Comparison of ENCODE assay signal across 11 cellular contexts in genomic region chr17:78819402-78819801, GRCh38. TPM values are rescaled to one million over a fixed set of nuclear protein-coding genes. Genes with fewer than 3 reads are reported as not detected.
A peak's percentile ranks its signal among the peaks of the same experiment; 100 is the strongest.
DNase-seq lines count a peak whose midpoint lies in the region; ATAC-seq and TF ChIP-seq lines count a peak whose summit lies in the region.
"Had no signal": no experiment of that assay in that cellular context is flagged by ENCODE, and none has a peak within 500 bp of the region (broad histone marks: within the 10 kb centered on the region; RNA-seq: fewer than 3 reads in every experiment).

No MANE protein-coding gene starts in this region.

- TF ChIP-seq CTCF in left lung (IDR thresholded peaks at IDR 0.05), result no peak
- no peak for TF ChIP-seq CTCF in thyroid gland (IDR thresholded peaks at IDR 0.05)
- TF ChIP-seq CTCF in GM10248 (IDR thresholded peaks at IDR 0.05; ENCODE audit: control extremely low read depth, extremely low read depth, low read depth, missing control alignments), result no peak

- no peak for ATAC-seq in activated CD8-positive, alpha-beta T cell treated with anti-CD3 and anti-CD28 coated beads, Interleukin-2, amount 10 ng/mL, durations not matched to agents 7 days and 5 days
- ATAC-seq in left lung, result no peak
- no peak for ATAC-seq in HG03571 (IDR thresholded peaks at IDR 0.05; ENCODE audit: unreplicated experiment)

- H3K4me3 Mint-ChIP-seq in activated naive CD4-positive, alpha-beta T cell treated with anti-CD3 and anti-CD28 coated beads for 36 hours, result peak overlapping the region; percentile 45
- peak overlapping the region; percentile 58 for H3K4me3 Mint-ChIP-seq in activated CD8-positive, alpha-beta T cell treated with anti-CD3 and anti-CD28 coated beads, Interleukin-2, amount 10 ng/mL, durations not matched to agents 7 days and 5 days

- H3K27ac ChIP-seq in left lung (peak overlapping the region; percentile 37 to 59), thyroid gland (peak overlapping the region in 2 of 3 donors; percentile 29 to 69)
- H3K27ac ChIP-seq: SJSA1 had no signal

- no peaks in the 10 kb centered on the region for H3K9me3 Mint-ChIP-seq in activated naive CD4-positive, alpha-beta T cell treated with anti-CD3 and anti-CD28 coated beads for 36 hours
- no peaks in the 10 kb centered on the region for H3K9me3 Mint-ChIP-seq in activated CD8-positive, alpha-beta T cell treated with anti-CD3 and anti-CD28 coated beads, Interleukin-2, amount 10 ng/mL, durations not matched to agents 7 days and 5 days (ENCODE audit: insufficient read depth)

- 72 to 88% methylated on average over 8 of the region's 8 CpGs for WGBS in thyroid gland, 2 donors

- peak overlapping the region; percentile 85 for H3K27ac Mint-ChIP-seq in activated naive CD4-positive, alpha-beta T cell treated with anti-CD3 and anti-CD28 coated beads for 36 hours
- peak overlapping the region; percentile 90 for H3K27ac Mint-ChIP-seq in activated CD8-positive, alpha-beta T cell treated with anti-CD3 and anti-CD28 coated beads, Interleukin-2, amount 10 ng/mL, durations not matched to agents 7 days and 5 days

- H3K9me3 ChIP-seq in left lung (no peaks in the 10 kb centered on the region), thyroid gland (no peaks in the 10 kb centered on the region)
- H3K9me3 ChIP-seq: SJSA1 had no signal

- H3K4me1 ChIP-seq in left lung, result peaks cover 0 to 13% of the 10 kb centered on the region in 2 donors
- no peaks in the 10 kb centered on the region for H3K4me1 ChIP-seq in thyroid gland
- H3K4me1 ChIP-seq: SJSA1 had no signal

- intact Hi-C loops in activated naive CD4-positive, alpha-beta T cell treated with anti-CD3 and anti-CD28 coated beads for 36 hours (cut with micrococcal nuclease), result loop anchor here (1.0 kb wide), 1 partner anchor 22 kb away; no protein-coding TSS in a partner anchor
- intact Hi-C loops in left lung (cut with DNase I), result no loop called here
- intact Hi-C loops in thyroid gland (cut with DNase I), result no loop called here

- CTCF ChIA-PET in activated naive CD4-positive, alpha-beta T cell treated with anti-CD3 and anti-CD28 coated beads for 36 hours (lab: Charles Lee), result interaction anchor here (0.7 to 2.0 kb wide), 5 partner anchors 20 to 112 kb away, joined by 3 to 5 read pairs (median 4); partner anchors contain the start of gene USP36
- CTCF ChIA-PET in activated CD8-positive, alpha-beta T cell treated with anti-CD3 and anti-CD28 coated beads, Interleukin-2, amount 10 ng/mL, durations not matched to agents 7 days and 5 days (lab: Charles Lee), result interaction anchor here (1.0 to 3.3 kb wide), 12 partner anchors 9 to 131 kb away, joined by 3 to 19 read pairs (median 5); no protein-coding TSS in a partner anchor
- CTCF ChIA-PET in GM10248 (lab: Yijun Ruan, JAX), result interaction anchor here (1.2 to 2.2 kb wide), 5 partner anchors 9 to 111 kb away, joined by 3 to 8 read pairs (median 4); no protein-coding TSS in a partner anchor

- no peaks in the 10 kb centered on the region for H3K27me3 ChIP-seq in left lung
- H3K27me3 ChIP-seq in thyroid gland, result no peaks in the 10 kb centered on the region
- H3K27me3 ChIP-seq: SJSA1 had no signal

- peaks cover 68% of the 10 kb centered on the region for H3K36me3 Mint-ChIP-seq in activated naive CD4-positive, alpha-beta T cell treated with anti-CD3 and anti-CD28 coated beads for 36 hours (ENCODE audit: low read depth)
- peaks cover 73% of the 10 kb centered on the region for H3K36me3 Mint-ChIP-seq in activated CD8-positive, alpha-beta T cell treated with anti-CD3 and anti-CD28 coated beads, Interleukin-2, amount 10 ng/mL, durations not matched to agents 7 days and 5 days (ENCODE audit: low read depth)

- in situ Hi-C loops in ACHN (cut with HindIII; ENCODE audit: low pct_ligation_motif_present, low pct_unique_long_range_greater_than_20kb, low sequenced_read_pairs), result no loop called here

- H3K4me3 ChIP-seq in left lung (no peak overlapping the region), thyroid gland (replicated peaks in 1 of 3) (no peak overlapping the region)
- H3K4me3 ChIP-seq: SJSA1 had no signal

- no peaks in the 10 kb centered on the region for H3K27me3 Mint-ChIP-seq in activated naive CD4-positive, alpha-beta T cell treated with anti-CD3 and anti-CD28 coated beads for 36 hours (ENCODE audit: low read depth)
- no peaks in the 10 kb centered on the region for H3K27me3 Mint-ChIP-seq in activated CD8-positive, alpha-beta T cell treated with anti-CD3 and anti-CD28 coated beads, Interleukin-2, amount 10 ng/mL, durations not matched to agents 7 days and 5 days (ENCODE audit: low read depth)

- H3K36me3 ChIP-seq in left lung (peaks cover 0 to 100% of the 10 kb centered on the region in 2 donors), thyroid gland (peaks cover 74 to 80% of the 10 kb centered on the region in 2 donors)

- TF ChIP-seq POLR2A in thyroid gland (IDR thresholded peaks at IDR 0.05), result no peak

- H3K4me1 Mint-ChIP-seq in activated naive CD4-positive, alpha-beta T cell treated with anti-CD3 and anti-CD28 coated beads for 36 hours (ENCODE audit: low read depth), result peaks cover 53% of the 10 kb centered on the region
- H3K4me1 Mint-ChIP-seq in activated CD8-positive, alpha-beta T cell treated with anti-CD3 and anti-CD28 coated beads, Interleukin-2, amount 10 ng/mL, durations not matched to agents 7 days and 5 days (ENCODE audit: low read depth), result peaks cover 68% of the 10 kb centered on the region

- DNase-seq in activated naive CD4-positive, alpha-beta T cell treated with anti-CD3 and anti-CD28 coated beads for 36 hours, result no peak
- no peak for DNase-seq in activated naive CD4-positive, alpha-beta T cell treated with Interleukin-2 at 50 U/mL for 16 hours
- no peak for DNase-seq in activated CD8-positive, alpha-beta T cell treated with anti-CD3 and anti-CD28 coated beads, Interleukin-2, amount 10 ng/mL, durations not matched to agents 7 days and 5 days
- DNase-seq in left lung, result no peak
- no peak for DNase-seq in thyroid gland
- no peak for DNase-seq in ACHN
- DNase-seq in GM10248 (ENCODE audit: extremely low spot score), result no peak
- DNase-seq: NCI-H1436, NCI-H774 had no signal

- POLR2A ChIA-PET in activated CD8-positive, alpha-beta T cell treated with anti-CD3 and anti-CD28 coated beads, Interleukin-2, amount 10 ng/mL, durations not matched to agents 7 days and 5 days (lab: Charles Lee), result interaction anchor here (0.7 to 2.8 kb wide), 9 partner anchors 9 to 84 kb away, joined by 3 to 18 read pairs (median 4); partner anchors contain the start of genes CYTH1 and USP36
- POLR2A ChIA-PET in GM10248 (lab: Yijun Ruan, JAX), result interaction anchor here (0.7 kb wide), 1 partner anchor 8 kb away, joined by 3 read pairs; no protein-coding TSS in a partner anchor

RNA-seq across cellular contexts. Expression of gene USP36, which starts 21.2 kb away (rescaled TPM):
- 10 to 100 TPM; 65.3 to 68.7 TPM for total RNA-seq in activated naive CD4-positive, alpha-beta T cell treated with anti-CD3 and anti-CD28 coated beads for 36 hours
- total RNA-seq in activated CD8-positive, alpha-beta T cell treated with anti-CD3 and anti-CD28 coated beads, Interleukin-2, amount 10 ng/mL, durations not matched to agents 7 days and 5 days, result 10 to 100 TPM; 67.5 TPM
- 10 to 100 TPM; 29.2 to 44.2 TPM for total RNA-seq in left lung
- total RNA-seq in thyroid gland, result 10 to 100 TPM; 33.9 to 61.5 (median 46.6) TPM

RNA-seq across cellular contexts. Expression of gene CYTH1, which starts 37.3 kb away (rescaled TPM):
- total RNA-seq in activated naive CD4-positive, alpha-beta T cell treated with anti-CD3 and anti-CD28 coated beads for 36 hours, result 100 to 1,000 TPM; 145 to 149 TPM
- total RNA-seq in activated CD8-positive, alpha-beta T cell treated with anti-CD3 and anti-CD28 coated beads, Interleukin-2, amount 10 ng/mL, durations not matched to agents 7 days and 5 days, result 100 to 1,000 TPM; 137 to 138 TPM
- total RNA-seq in left lung (10 to 100 TPM; 65.1 to 96.1 TPM), thyroid gland (10 to 100 TPM; 69.0 to 94.5 (median 75.7) TPM)
